Comparison of ENCODE assay signal across 9 cellular contexts in genomic region chr6:108875161-108875555, GRCh38. TPM values are rescaled to one million over a fixed set of nuclear protein-coding genes. Genes with fewer than 3 reads are reported as not detected.
DNase-seq lines count a peak whose midpoint lies in the region; ATAC-seq and TF ChIP-seq lines count a peak whose summit lies in the region.
"Had no signal": no experiment of that assay in that cellular context is flagged by ENCODE, and none has a peak within 500 bp of the region (broad histone marks: within the 10 kb centered on the region; RNA-seq: fewer than 3 reads in every experiment).

No MANE protein-coding gene starts in this region.

- H3K4me3 ChIP-seq in CD8-positive, alpha-beta memory T cell (ENCODE audit: low read length) = no peak overlapping the region
- H3K4me3 ChIP-seq in lower lobe of right lung = no peak overlapping the region
- no peak overlapping the region for H3K4me3 ChIP-seq in brain microvascular endothelial cell (ENCODE audit: low read depth, low read length)
- no peak overlapping the region for H3K4me3 ChIP-seq in PC-3 (ENCODE audit: low read length)

- in situ Hi-C loops in brain microvascular endothelial cell (cut with HindIII; ENCODE audit: low pct_ligation_motif_present, low sequenced_read_pairs) = no loop called here

- peak overlapping the region; percentile 90 to 97 (median 93) for H3K27ac Mint-ChIP-seq in CD8-positive, alpha-beta memory T cell

- CTCF ChIA-PET in CD8-positive, alpha-beta memory T cell (lab: Charles Lee) = interaction anchor here (0.8 to 2.9 kb wide), 5 partner anchors 15 to 334 kb away, joined by 3 to 13 read pairs (median 3); partner anchors contain the start of gene ARMC2
- CTCF ChIA-PET in PC-3 (lab: Charles Lee) = no interaction called here

- no peaks in the 10 kb centered on the region for H3K79me2 ChIP-seq in PC-3 (ENCODE audit: low read length)
- H3K79me2 ChIP-seq: parathyroid adenoma had no signal

- H3K36me3 Mint-ChIP-seq in CD8-positive, alpha-beta memory T cell = peaks cover 22 to 32% (median 24%) of the 10 kb centered on the region in 3 donors

- H2AFZ ChIP-seq in PC-3 (ENCODE audit: low read length) = no peak overlapping the region
- H2AFZ ChIP-seq: parathyroid adenoma had no signal

- BruUV-seq in PC-3 (replicated peaks; lab: Mats Ljungman, UMichigan) = no TSS peak

- H3K9me3 Mint-ChIP-seq in CD8-positive, alpha-beta memory T cell = no peaks in the 10 kb centered on the region

- peaks cover 0 to 1% of the 10 kb centered on the region in 2 donors for H3K27me3 Mint-ChIP-seq in CD8-positive, alpha-beta memory T cell

- H3K4me1 ChIP-seq in CD8-positive, alpha-beta memory T cell (ENCODE audit: insufficient read depth, low read length) = peaks cover 46% of the 10 kb centered on the region
- H3K4me1 ChIP-seq in lower lobe of right lung (peaks cover 76% of the 10 kb centered on the region), PC-3 (ENCODE audit: insufficient read depth, low read length) (no peaks in the 10 kb centered on the region)

- POLR2A ChIA-PET in CD8-positive, alpha-beta memory T cell (lab: Charles Lee) = interaction anchor here (0.5 to 1.8 kb wide), 4 partner anchors 9 to 134 kb away, joined by 3 to 4 read pairs (median 4); partner anchors contain the start of gene ARMC2
- POLR2A ChIA-PET in PC-3 (lab: Charles Lee; ENCODE audit: unreplicated experiment) = no interaction called here

- H4K20me1 ChIP-seq in PC-3 (ENCODE audit: low read length) = no peaks in the 10 kb centered on the region

- TF ChIP-seq CTCF in lower lobe of right lung (IDR thresholded peaks at IDR 0.05) = no peak
- no peak for TF ChIP-seq CTCF in brain microvascular endothelial cell (IDR thresholded peaks at IDR 0.05; ENCODE audit: low read depth, low read length, missing control alignments)
- TF ChIP-seq CTCF in PC-3 (conservative IDR thresholded peaks at IDR 0.05; ENCODE audit: low read depth, low read length) = no peak

- H3K9me2 ChIP-seq in PC-3 (replicated peaks; ENCODE audit: low read length) = no peaks in the 10 kb centered on the region

- ATAC-seq in GM21423 (IDR thresholded peaks at IDR 0.05; ENCODE audit: unreplicated experiment) = peak; percentile 19
- peak; percentile 23 for ATAC-seq in HG03520 (IDR thresholded peaks at IDR 0.05; ENCODE audit: unreplicated experiment)
- ATAC-seq in lower lobe of right lung = no peak
- ATAC-seq in PC-3 = no peak

- no peak overlapping the region for H3K4me2 ChIP-seq in PC-3 (ENCODE audit: low read length)

- intact Hi-C loops in lower lobe of right lung (cut with DNase I) = no loop called here
- intact Hi-C loops in PC-3 (cut with micrococcal nuclease) = no loop called here

- H3K27ac ChIP-seq in CD8-positive, alpha-beta memory T cell (ENCODE audit: low read depth, low read length) = no peak overlapping the region
- H3K27ac ChIP-seq in lower lobe of right lung = peak overlapping the region; percentile 71
- no peak overlapping the region for H3K27ac ChIP-seq in brain microvascular endothelial cell
- H3K27ac ChIP-seq in PC-3 (ENCODE audit: low read length) = no peak overlapping the region

- H3K36me3 ChIP-seq in CD8-positive, alpha-beta memory T cell (ENCODE audit: insufficient read depth, low read length) = peaks cover 5% of the 10 kb centered on the region
- H3K36me3 ChIP-seq in lower lobe of right lung (no peaks in the 10 kb centered on the region), brain microvascular endothelial cell (replicated peaks) (no peaks in the 10 kb centered on the region), PC-3 (ENCODE audit: low read depth, low read length) (no peaks in the 10 kb centered on the region)

- DNase-seq in CD8-positive, alpha-beta memory T cell = no peak
- DNase-seq in lower lobe of right lung = no peak
- no peak for DNase-seq in UCSD-AML1 (lab: John Stamatoyannopoulos, UW; ENCODE audit: unreplicated experiment)
- no peak for DNase-seq in DMS153 (lab: John Stamatoyannopoulos, UW)
- DNase-seq in brain microvascular endothelial cell = no peak
- DNase-seq in PC-3 = no peak

- no peaks in the 10 kb centered on the region for H3K9me3 ChIP-seq in CD8-positive, alpha-beta memory T cell (ENCODE audit: low read length)
- H3K9me3 ChIP-seq in lower lobe of right lung (no peaks in the 10 kb centered on the region), PC-3 (ENCODE audit: low read length) (no peaks in the 10 kb centered on the region)

- H3K9ac ChIP-seq in PC-3 (ENCODE audit: low read length) = no peak overlapping the region
- H3K9ac ChIP-seq: parathyroid adenoma had no signal

- peak overlapping the region; percentile 54 to 90 (median 72) for H3K4me3 Mint-ChIP-seq in CD8-positive, alpha-beta memory T cell

- no peaks in the 10 kb centered on the region for H3F3A ChIP-seq in PC-3 (ENCODE audit: low read length, unreplicated experiment)

- no peaks in the 10 kb centered on the region for H3K27me3 ChIP-seq in CD8-positive, alpha-beta memory T cell (ENCODE audit: insufficient read depth, low read length, poor library complexity, severe bottlenecking)
- no peaks in the 10 kb centered on the region for H3K27me3 ChIP-seq in lower lobe of right lung (ENCODE audit: low read depth)
- no peaks in the 10 kb centered on the region for H3K27me3 ChIP-seq in brain microvascular endothelial cell (replicated peaks)
- H3K27me3 ChIP-seq in PC-3 (ENCODE audit: low read length) = no peaks in the 10 kb centered on the region

- peaks cover 54 to 74% (median 56%) of the 10 kb centered on the region in 3 donors for H3K4me1 Mint-ChIP-seq in CD8-positive, alpha-beta memory T cell

RNA-seq across cellular contexts. Expression of gene ARMC2, which starts 26.9 kb away (rescaled TPM):
- 1 to 10 TPM; 6.2 to 6.7 TPM for total RNA-seq in CD8-positive, alpha-beta memory T cell
- 6.1 TPM for polyA plus RNA-seq in CD8-positive, alpha-beta memory T cell
- 10.8 TPM for total RNA-seq in lower lobe of right lung
- total RNA-seq in PC-3 (2014; rRNA removed) = 0.29 and 1.1 TPM in 2 replicates

Comparison
In these comparisons a context has a peak if more than half of its experiments do, and no peak if none do; other contexts are left out.
1. ATAC-seq: peak in GM21423 (single experiment) and HG03520 (single experiment); none in lower lobe of right lung (0 of 2) and PC-3 (single experiment).